33 cellular contexts compared by ENCODE assay signal in genomic region chr18:39962546-39962945, GRCh38.
"Had no signal": no experiment of that assay in that cellular context is flagged by ENCODE, and none has a peak within 500 bp of the region (broad histone marks: within the 10 kb centered on the region; RNA-seq: fewer than 3 reads in every experiment).

No MANE protein-coding gene starts in this region.

- H3K4me2 ChIP-seq: PC-9 had no signal

- H3K9me3 ChIP-seq: MG63, SJCRH30 had no signal

- FAIRE-seq: RCC 7860 had no signal

- H3K4me3 ChIP-seq: cardiac muscle cell, MG63, PC-9, SJCRH30, SK-N-MC had no signal

- H3K27ac Mint-ChIP-seq: activated CD4-positive, alpha-beta T cell treated with anti-CD3 and anti-CD28 coated beads, Interleukin-2, amount 10 ng/mL, durations not matched to agents 24 days and 14 days; activated CD8-positive, alpha-beta T cell treated with anti-CD3 and anti-CD28 coated beads for 36 hours; activated naive CD4-positive, alpha-beta T cell treated with anti-CD3 and anti-CD28 coated beads, Interleukin-2, amount 10 ng/mL, durations not matched to agents 7 days and 5 days; activated naive CD8-positive, alpha-beta T cell; activated naive CD8-positive, alpha-beta T cell treated with anti-CD3 and anti-CD28 coated beads, Interleukin-2, amount 50 U/mL, for 24 hours; IgD-negative memory B cell had no signal

- H3K27me3 Mint-ChIP-seq: activated CD4-positive, alpha-beta T cell treated with anti-CD3 and anti-CD28 coated beads, Interleukin-2, amount 10 ng/mL, durations not matched to agents 24 days and 14 days; activated CD8-positive, alpha-beta T cell treated with anti-CD3 and anti-CD28 coated beads for 36 hours; activated naive CD4-positive, alpha-beta T cell treated with anti-CD3 and anti-CD28 coated beads, Interleukin-2, amount 10 ng/mL, durations not matched to agents 7 days and 5 days; activated naive CD8-positive, alpha-beta T cell; activated naive CD8-positive, alpha-beta T cell treated with anti-CD3 and anti-CD28 coated beads, Interleukin-2, amount 50 U/mL, for 24 hours; IgD-negative memory B cell had no signal

- H3K4me1 ChIP-seq: SJCRH30 had no signal

- H2AFZ ChIP-seq: PC-9 had no signal

- ATAC-seq: activated CD8-positive, alpha-beta T cell treated with anti-CD3 and anti-CD28 coated beads for 36 hours; activated naive CD8-positive, alpha-beta T cell treated with anti-CD3 and anti-CD28 coated beads, Interleukin-2, amount 50 U/mL, for 24 hours had no signal

- H3K4me1 Mint-ChIP-seq: activated CD4-positive, alpha-beta T cell treated with anti-CD3 and anti-CD28 coated beads, Interleukin-2, amount 10 ng/mL, durations not matched to agents 24 days and 14 days; activated naive CD4-positive, alpha-beta T cell treated with anti-CD3 and anti-CD28 coated beads, Interleukin-2, amount 10 ng/mL, durations not matched to agents 7 days and 5 days; activated naive CD8-positive, alpha-beta T cell treated with anti-CD3 and anti-CD28 coated beads, Interleukin-2, amount 50 U/mL, for 24 hours; IgD-negative memory B cell had no signal

- H3K36me3 Mint-ChIP-seq: activated naive CD4-positive, alpha-beta T cell treated with anti-CD3 and anti-CD28 coated beads, Interleukin-2, amount 10 ng/mL, durations not matched to agents 7 days and 5 days; activated naive CD8-positive, alpha-beta T cell; brain; IgD-negative memory B cell had no signal

- H3K27ac ChIP-seq: cardiac muscle cell, PC-9, SJCRH30, SK-N-MC, WERI-Rb-1 had no signal

- DNase-seq: activated CD4-positive, alpha-beta T cell treated with anti-CD3 and anti-CD28 coated beads, Interleukin-2, amount 10 ng/mL, durations not matched to agents 24 days and 14 days; activated CD4-positive, alpha-beta T cell treated with anti-CD3 and anti-CD28 coated beads, Interleukin-2, amount 50 U/mL, for 4 hours; activated CD8-positive, alpha-beta memory T cell treated with anti-CD3 and anti-CD28 coated beads, Interleukin-2, amount 50 U/mL, for 48 hours; activated CD8-positive, alpha-beta T cell treated with anti-CD3 and anti-CD28 coated beads for 36 hours; activated effector memory CD4-positive, alpha-beta T cell treated with Interleukin-2 at 50 U/mL for 16 hours; activated naive CD4-positive, alpha-beta T cell treated with anti-CD3 and anti-CD28 coated beads, Interleukin-2, amount 10 ng/mL, durations not matched to agents 7 days and 5 days; activated naive CD8-positive, alpha-beta T cell treated with anti-CD3 and anti-CD28 coated beads, Interleukin-2, amount 50 U/mL, for 24 hours; activated T-cell treated with anti-CD3 and anti-CD28 coated beads, Interleukin-2, amount 50 U/mL, for 48 hours; anterior cingulate cortex; Karpas-422; KBM-7; MG63; NCI-H1048; NCI-H1105 treated with DMSO at 0.1 percent for 48 hours; NCI-H1436; NCI-H1694; NCI-H1930; NCI-H2081 treated with DMSO at 0.1 percent for 48 hours; NCI-H226; NCI-H526; NCI-H748 treated with DMSO at 0.1 percent for 48 hours; NK-92 treated with Interleukin-12 subunit alpha and Interleukin-12 subunit beta, amount 100 ng/mL, for 24 hours; SHP77; SJCRH30; T1000; WERI-Rb-1 had no signal

- H3K9me3 Mint-ChIP-seq: brain had no signal

- H3K4me3 Mint-ChIP-seq: activated CD4-positive, alpha-beta T cell treated with anti-CD3 and anti-CD28 coated beads, Interleukin-2, amount 10 ng/mL, durations not matched to agents 24 days and 14 days; activated CD8-positive, alpha-beta T cell treated with anti-CD3 and anti-CD28 coated beads for 36 hours; activated naive CD4-positive, alpha-beta T cell treated with anti-CD3 and anti-CD28 coated beads, Interleukin-2, amount 10 ng/mL, durations not matched to agents 7 days and 5 days; activated naive CD8-positive, alpha-beta T cell; activated naive CD8-positive, alpha-beta T cell treated with anti-CD3 and anti-CD28 coated beads, Interleukin-2, amount 50 U/mL, for 24 hours; brain had no signal

- H3K36me3 ChIP-seq: cardiac muscle cell, MG63, SJCRH30, WERI-Rb-1 had no signal

- H3K27me3 ChIP-seq: cardiac muscle cell, MG63, SJCRH30 had no signal
